ENCODE assay signal across 22 cellular contexts in genomic region chr10:109987828-109988227, GRCh38.
"Had no signal": no experiment of that assay in that cellular context is flagged by ENCODE, and none has a peak within 500 bp of the region (broad histone marks: within the 10 kb centered on the region; RNA-seq: fewer than 3 reads in every experiment).

No MANE protein-coding gene starts in this region.

- H3K4me1 Mint-ChIP-seq: central memory CD8-positive, alpha-beta T cell; stimulated activated effector memory CD8-positive, alpha-beta T cell treated with anti-CD3 and anti-CD28 coated beads, Interleukin-12 subunit alpha, Interleukin-12 subunit beta, amount 100 ng/mL, for 72 hours had no signal

- H3K4me3 ChIP-seq: adrenal gland, body of pancreas, esophagus squamous epithelium, lower lobe of right lung, SK-N-MC, transverse colon had no signal

- H3K27ac ChIP-seq: body of pancreas, esophagus squamous epithelium, foreskin keratinocyte, lower lobe of right lung, parathyroid adenoma, SK-N-MC, transverse colon, VCaP had no signal

- ATAC-seq: activated T-cell treated with anti-CD3 and anti-CD28 coated beads, Interleukin-2, amount 50 U/mL, for 4 hours; stimulated activated effector memory CD8-positive, alpha-beta T cell treated with anti-CD3 and anti-CD28 coated beads, Interleukin-12 subunit alpha, Interleukin-12 subunit beta, amount 100 ng/mL, for 72 hours had no signal

- H3K4me1 ChIP-seq: body of pancreas, lower lobe of right lung, parathyroid adenoma had no signal

- H3K9ac ChIP-seq: parathyroid adenoma had no signal

- H3K36me3 Mint-ChIP-seq: stimulated activated effector memory CD8-positive, alpha-beta T cell treated with anti-CD3 and anti-CD28 coated beads, Interleukin-12 subunit alpha, Interleukin-12 subunit beta, amount 100 ng/mL, for 72 hours had no signal

- H3K9me3 Mint-ChIP-seq: central memory CD8-positive, alpha-beta T cell; stimulated activated effector memory CD8-positive, alpha-beta T cell treated with anti-CD3 and anti-CD28 coated beads, Interleukin-12 subunit alpha, Interleukin-12 subunit beta, amount 100 ng/mL, for 72 hours had no signal

- H3K36me3 ChIP-seq: adrenal gland, esophagus squamous epithelium, lower lobe of right lung, transverse colon had no signal

- DNase-seq: activated CD4-positive, alpha-beta memory T cell treated with anti-CD3 and anti-CD28 coated beads, Interleukin-2, amount 10 ng/mL, durations not matched to agents 7 days and 5 days; activated effector memory CD4-positive, alpha-beta T cell treated with Interleukin-2 at 50 U/mL for 16 hours; activated naive CD4-positive, alpha-beta T cell treated with anti-CD3 and anti-CD28 coated beads, Interleukin-2, amount 50 U/mL, for 16 hours; activated T-cell treated with anti-CD3 and anti-CD28 coated beads, Interleukin-2, amount 50 U/mL, for 4 hours; adrenal gland; body of pancreas; cortex of kidney; effector CD4-positive, alpha-beta T cell; esophagus squamous epithelium; glutamatergic neuron; left cardiac atrium; lower lobe of right lung; midbrain; T-helper 1 cell; T1000; transverse colon had no signal

- H3K4me3 Mint-ChIP-seq: activated CD4-positive, alpha-beta memory T cell treated with anti-CD3 and anti-CD28 coated beads, Interleukin-2, amount 10 ng/mL, durations not matched to agents 7 days and 5 days; activated T-cell treated with anti-CD3 and anti-CD28 coated beads, Interleukin-2, amount 50 U/mL, for 4 hours; central memory CD8-positive, alpha-beta T cell; stimulated activated effector memory CD8-positive, alpha-beta T cell treated with anti-CD3 and anti-CD28 coated beads, Interleukin-12 subunit alpha, Interleukin-12 subunit beta, amount 100 ng/mL, for 72 hours had no signal

- H3K79me2 ChIP-seq: parathyroid adenoma had no signal

- H2AFZ ChIP-seq: parathyroid adenoma had no signal

- H3K27ac Mint-ChIP-seq: activated CD4-positive, alpha-beta memory T cell treated with anti-CD3 and anti-CD28 coated beads, Interleukin-2, amount 10 ng/mL, durations not matched to agents 7 days and 5 days; stimulated activated effector memory CD8-positive, alpha-beta T cell treated with anti-CD3 and anti-CD28 coated beads, Interleukin-12 subunit alpha, Interleukin-12 subunit beta, amount 100 ng/mL, for 72 hours had no signal

- H3K9me3 ChIP-seq: adrenal gland, body of pancreas, esophagus squamous epithelium, lower lobe of right lung had no signal

- H3K27me3 ChIP-seq: adrenal gland, body of pancreas, esophagus squamous epithelium, foreskin keratinocyte, transverse colon had no signal
